ENCODE assay signal across 17 cellular contexts in genomic region chr1:172381981-172382380, GRCh38. TPM values are rescaled to one million over a fixed set of nuclear protein-coding genes. Genes with fewer than 3 reads are reported as not detected.
DNase-seq lines count a peak whose midpoint lies in the region; ATAC-seq and TF ChIP-seq lines count a peak whose summit lies in the region.
"Had no signal": no experiment of that assay in that cellular context is flagged by ENCODE, and none has a peak within 500 bp of the region (broad histone marks: within the 10 kb centered on the region; RNA-seq: fewer than 3 reads in every experiment).

No MANE protein-coding gene starts in this region.

- intact Hi-C loops in activated CD8-positive, alpha-beta T cell treated with anti-CD3 and anti-CD28 coated beads for 36 hours (cut with micrococcal nuclease) = loop anchor here (2.0 kb wide), 1 partner anchor 23 kb away; no protein-coding TSS in a partner anchor
- intact Hi-C loops in activated B cell treated with CpG ODN at 0.5 μM for 24 hours (cut with micrococcal nuclease) (loop anchor here (1.0 to 2.0 kb wide), 2 partner anchors 39 to 201 kb away; no protein-coding TSS in a partner anchor), lower lobe of right lung (cut with DNase I) (no loop called here)

- ATAC-seq in activated CD8-positive, alpha-beta T cell treated with anti-CD3 and anti-CD28 coated beads, Interleukin-2, amount 10 ng/mL, durations not matched to agents 7 days and 5 days = no peak
- ATAC-seq in activated CD8-positive, alpha-beta T cell treated with anti-CD3 and anti-CD28 coated beads for 36 hours = no peak
- ATAC-seq in activated B cell treated with CpG ODN at 0.5 μM for 24 hours (ENCODE audit: low read depth) (no peak), memory B cell (ENCODE audit: low read depth) (no peak), thoracic aorta (ENCODE audit: insufficient number of reproducible peaks, low FRiP score, low read depth) (no peak), GM19455 (IDR thresholded peaks at IDR 0.05; ENCODE audit: unreplicated experiment) (no peak), lower lobe of right lung (no peak)
- ATAC-seq: SK-N-SH treated with all-trans-retinoic acid at 6 μM for 48 hours had no signal

- H3K36me3 Mint-ChIP-seq in activated CD8-positive, alpha-beta T cell treated with anti-CD3 and anti-CD28 coated beads, Interleukin-2, amount 10 ng/mL, durations not matched to agents 7 days and 5 days (ENCODE audit: low read depth) = peaks cover 2% of the 10 kb centered on the region
- H3K36me3 Mint-ChIP-seq in activated CD8-positive, alpha-beta T cell treated with anti-CD3 and anti-CD28 coated beads for 36 hours (ENCODE audit: low read depth) = no peaks in the 10 kb centered on the region
- H3K36me3 Mint-ChIP-seq in activated B cell treated with CpG ODN at 0.5 μM for 24 hours (ENCODE audit: low read depth) (peaks cover 4% of the 10 kb centered on the region), memory B cell (peaks cover 4% of the 10 kb centered on the region)

- H3K27ac ChIP-seq in thoracic aorta (peak overlapping the region; percentile 2 to 63), lower lobe of right lung (no peak overlapping the region)
- H3K27ac ChIP-seq: WERI-Rb-1 had no signal

- H3K4me3 ChIP-seq in thoracic aorta (no peak overlapping the region), lower lobe of right lung (no peak overlapping the region)

- no peaks in the 10 kb centered on the region for H3K9me3 Mint-ChIP-seq in activated CD8-positive, alpha-beta T cell treated with anti-CD3 and anti-CD28 coated beads, Interleukin-2, amount 10 ng/mL, durations not matched to agents 7 days and 5 days (ENCODE audit: insufficient read depth)
- no peaks in the 10 kb centered on the region for H3K9me3 Mint-ChIP-seq in activated CD8-positive, alpha-beta T cell treated with anti-CD3 and anti-CD28 coated beads for 36 hours
- H3K9me3 Mint-ChIP-seq in activated B cell treated with CpG ODN at 0.5 μM for 24 hours = no peaks in the 10 kb centered on the region
- H3K9me3 Mint-ChIP-seq in memory B cell = no peaks in the 10 kb centered on the region

- no peak for TF ChIP-seq CTCF in activated CD8-positive, alpha-beta T cell treated with anti-CD3 and anti-CD28 coated beads for 36 hours (IDR thresholded peaks at IDR 0.05)
- TF ChIP-seq CTCF in activated B cell treated with CpG ODN at 0.5 μM for 24 hours (IDR thresholded peaks at IDR 0.05) (no peak), thoracic aorta (IDR thresholded peaks at IDR 0.05) (no peak), lower lobe of right lung (IDR thresholded peaks at IDR 0.05) (no peak)

- H3K27me3 ChIP-seq in thoracic aorta (replicated peaks; ENCODE audit: insufficient read depth) (no peaks in the 10 kb centered on the region), lower lobe of right lung (ENCODE audit: low read depth) (no peaks in the 10 kb centered on the region)

- POLR2A ChIA-PET in activated CD8-positive, alpha-beta T cell treated with anti-CD3 and anti-CD28 coated beads, Interleukin-2, amount 10 ng/mL, durations not matched to agents 7 days and 5 days (lab: Charles Lee) = interaction anchor here (1.0 to 1.3 kb wide), 2 partner anchors 9 to 12 kb away, joined by 3 to 5 read pairs; no protein-coding TSS in a partner anchor
- POLR2A ChIA-PET in activated CD8-positive, alpha-beta T cell treated with anti-CD3 and anti-CD28 coated beads for 36 hours (lab: Charles Lee) = interaction anchor here (1.3 kb wide), 1 partner anchor 23 kb away, joined by 5 read pairs; no protein-coding TSS in a partner anchor
- POLR2A ChIA-PET in activated B cell treated with CpG ODN at 0.5 μM for 24 hours (lab: Charles Lee) = interaction anchor here (8.4 to 10.1 kb wide), 2 partner anchors 12 to 22 kb away, joined by 103 to 248 read pairs; no protein-coding TSS in a partner anchor

- no peaks in the 10 kb centered on the region for H3K27me3 Mint-ChIP-seq in activated CD8-positive, alpha-beta T cell treated with anti-CD3 and anti-CD28 coated beads, Interleukin-2, amount 10 ng/mL, durations not matched to agents 7 days and 5 days (ENCODE audit: low read depth)
- H3K27me3 Mint-ChIP-seq in activated CD8-positive, alpha-beta T cell treated with anti-CD3 and anti-CD28 coated beads for 36 hours = no peaks in the 10 kb centered on the region
- H3K27me3 Mint-ChIP-seq in activated B cell treated with CpG ODN at 0.5 μM for 24 hours = no peaks in the 10 kb centered on the region
- H3K27me3 Mint-ChIP-seq in memory B cell = no peaks in the 10 kb centered on the region

- H3K36me3 ChIP-seq in thoracic aorta (no peaks in the 10 kb centered on the region), lower lobe of right lung (no peaks in the 10 kb centered on the region)
- H3K36me3 ChIP-seq: WERI-Rb-1 had no signal

- peak overlapping the region; percentile 56 for H3K27ac Mint-ChIP-seq in activated CD8-positive, alpha-beta T cell treated with anti-CD3 and anti-CD28 coated beads, Interleukin-2, amount 10 ng/mL, durations not matched to agents 7 days and 5 days
- H3K27ac Mint-ChIP-seq in activated CD8-positive, alpha-beta T cell treated with anti-CD3 and anti-CD28 coated beads for 36 hours = no peak overlapping the region
- H3K27ac Mint-ChIP-seq in activated B cell treated with CpG ODN at 0.5 μM for 24 hours (peak overlapping the region; percentile 68), memory B cell (peak overlapping the region; percentile 95)

- peaks cover 28% of the 10 kb centered on the region for H3K4me1 Mint-ChIP-seq in activated CD8-positive, alpha-beta T cell treated with anti-CD3 and anti-CD28 coated beads, Interleukin-2, amount 10 ng/mL, durations not matched to agents 7 days and 5 days (ENCODE audit: low read depth)
- H3K4me1 Mint-ChIP-seq in activated CD8-positive, alpha-beta T cell treated with anti-CD3 and anti-CD28 coated beads for 36 hours (ENCODE audit: low read depth) = peaks cover 26% of the 10 kb centered on the region
- H3K4me1 Mint-ChIP-seq in activated B cell treated with CpG ODN at 0.5 μM for 24 hours (peaks cover 48% of the 10 kb centered on the region), memory B cell (peaks cover 19% of the 10 kb centered on the region)

- H3K4me1 ChIP-seq in thoracic aorta (ENCODE audit: control insufficient read depth in 1 of 2, low read depth in 2 of 2) = peaks cover 9 to 32% of the 10 kb centered on the region in 2 donors
- no peaks in the 10 kb centered on the region for H3K4me1 ChIP-seq in lower lobe of right lung

- CTCF ChIA-PET in activated CD8-positive, alpha-beta T cell treated with anti-CD3 and anti-CD28 coated beads, Interleukin-2, amount 10 ng/mL, durations not matched to agents 7 days and 5 days (lab: Charles Lee) = interaction anchor here (1.0 to 3.5 kb wide), 5 partner anchors 12 to 380 kb away, joined by 3 to 25 read pairs (median 5); no protein-coding TSS in a partner anchor
- CTCF ChIA-PET in activated CD8-positive, alpha-beta T cell treated with anti-CD3 and anti-CD28 coated beads for 36 hours (lab: Charles Lee) = interaction anchor here (0.6 to 2.3 kb wide), 6 partner anchors 9 to 379 kb away, joined by 3 to 13 read pairs (median 4); no protein-coding TSS in a partner anchor
- CTCF ChIA-PET in activated B cell treated with CpG ODN at 0.5 μM for 24 hours (lab: Charles Lee) = interaction anchor here (0.8 to 1.7 kb wide), 3 partner anchors 9 to 27 kb away, joined by 3 to 4 read pairs (median 4); no protein-coding TSS in a partner anchor

- no peak overlapping the region for H3K4me3 Mint-ChIP-seq in activated CD8-positive, alpha-beta T cell treated with anti-CD3 and anti-CD28 coated beads, Interleukin-2, amount 10 ng/mL, durations not matched to agents 7 days and 5 days
- H3K4me3 Mint-ChIP-seq in activated CD8-positive, alpha-beta T cell treated with anti-CD3 and anti-CD28 coated beads for 36 hours = no peak overlapping the region
- no peak overlapping the region for H3K4me3 Mint-ChIP-seq in activated B cell treated with CpG ODN at 0.5 μM for 24 hours
- H3K4me3 Mint-ChIP-seq in memory B cell = no peak overlapping the region

- no peak for DNase-seq in activated CD8-positive, alpha-beta T cell treated with anti-CD3 and anti-CD28 coated beads, Interleukin-2, amount 10 ng/mL, durations not matched to agents 7 days and 5 days
- no peak for DNase-seq in activated CD8-positive, alpha-beta T cell treated with anti-CD3 and anti-CD28 coated beads for 36 hours
- DNase-seq in activated B cell treated with CpG ODN at 0.5 μM for 24 hours (no peak), memory B cell (ENCODE audit: low spot score in 2 of 2) (no peak), thoracic aorta (ENCODE audit: low spot score) (no peak), occipital lobe (lab: John Stamatoyannopoulos, UW) (no peak), lower lobe of right lung (no peak)
- DNase-seq: ACHN, amniotic stem cell, NCI-H1694, NCI-H446 treated with DMSO at 0.1 percent for 48 hours, WERI-Rb-1 had no signal

- H3K9me3 ChIP-seq in thoracic aorta (no peaks in the 10 kb centered on the region), lower lobe of right lung (no peaks in the 10 kb centered on the region)

RNA-seq across cellular contexts. Expression of gene C1orf105, which starts 38.5 kb away (rescaled TPM):
- not detected for total RNA-seq in activated CD8-positive, alpha-beta T cell treated with anti-CD3 and anti-CD28 coated beads, Interleukin-2, amount 10 ng/mL, durations not matched to agents 7 days and 5 days
- total RNA-seq in activated CD8-positive, alpha-beta T cell treated with anti-CD3 and anti-CD28 coated beads for 36 hours = not detected
- total RNA-seq in activated B cell treated with CpG ODN at 0.5 μM for 24 hours (not detected in 2 replicates), thoracic aorta (not detected), occipital lobe (not detected), lower lobe of right lung (not detected)
- total RNA-seq: epithelial cell of proximal tubule, mucosa of gallbladder, renal cortical epithelial cell had no signal
